In the genomic region with DNA sequence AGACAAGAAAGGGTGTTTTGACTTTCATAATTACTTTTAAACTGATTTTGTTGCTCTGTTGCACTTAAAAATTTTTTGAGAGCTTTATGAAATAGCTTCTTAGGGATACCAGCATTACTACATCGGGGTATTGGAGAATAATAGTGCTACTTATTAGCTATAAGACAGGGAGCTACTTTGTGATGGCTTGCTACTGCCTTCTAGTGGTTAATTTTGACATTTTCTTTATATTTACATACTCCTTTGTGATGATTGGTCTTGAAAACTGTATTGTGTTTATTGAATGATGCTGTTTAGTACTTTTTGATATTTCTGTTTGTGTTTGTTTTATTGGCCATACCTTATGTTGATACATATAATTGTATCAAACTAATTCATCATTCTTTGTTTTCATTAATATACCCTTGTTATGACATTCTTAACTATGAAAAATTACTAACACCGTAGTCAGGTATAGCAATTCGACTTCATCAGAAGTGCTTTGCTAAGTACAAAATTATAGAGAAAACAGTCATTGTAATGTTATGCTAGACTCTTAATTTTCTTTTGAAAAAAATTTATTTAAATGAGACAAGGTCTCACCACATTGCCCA, we compare ENCODE assay signal across 9 cellular contexts.
A peak's percentile ranks its signal among the peaks of the same experiment; 100 is the strongest.
DNase-seq lines count a peak whose midpoint lies in the region; ATAC-seq and TF ChIP-seq lines count a peak whose summit lies in the region.
"Had no signal": no experiment of that assay in that cellular context is flagged by ENCODE, and none has a peak within 500 bp of the region (broad histone marks: within the 10 kb centered on the region; RNA-seq: fewer than 3 reads in every experiment).

No MANE protein-coding gene starts in this region.

- no peak for ATAC-seq in HG02763 (IDR thresholded peaks at IDR 0.05; ENCODE audit: unreplicated experiment)
- ATAC-seq in HG03354 (IDR thresholded peaks at IDR 0.05; ENCODE audit: poor library complexity, severe bottlenecking, unreplicated experiment): no peak

- TF ChIP-seq CTCF in OCI-LY7 (conservative IDR thresholded peaks at IDR 0.05; ENCODE audit: low read length) (peak; percentile 99), dorsolateral prefrontal cortex (IDR thresholded peaks at IDR 0.05 in 54 of 56, conservative IDR thresholded peaks at IDR 0.05 in 2 of 56; ENCODE audit: low read depth in 1 of 56, partially characterized antibody in 56 of 56) (peak; percentile 73 to 95 (median 85))

- CTCF ChIA-PET in OCI-LY7 (lab: Charles Lee; ENCODE audit: unreplicated experiment): interaction anchor here (0.6 to 1.1 kb wide), 3 partner anchors 9 to 143 kb away, joined by 3 to 11 read pairs (median 4); no protein-coding TSS in a partner anchor

- no peak overlapping the region for H3K18ac ChIP-seq in mesenchymal stem cell (ENCODE audit: low read depth in 1 of 2, low read length in 2 of 2)

- DNase-seq in DMS53 (lab: John Stamatoyannopoulos, UW) (peak; percentile 79), KBM-7 (peak; percentile 77), OCI-LY7 (ENCODE audit: low spot score) (peak; percentile 69), dorsolateral prefrontal cortex (no peak), mesenchymal stem cell (peak; percentile 81), MG63 (no peak)

- H4K91ac ChIP-seq in mesenchymal stem cell (ENCODE audit: low read length): no peak overlapping the region

- H3K23ac ChIP-seq in mesenchymal stem cell (ENCODE audit: low read length in 2 of 2): no peak overlapping the region

- no TSS peak for BruUV-seq in OCI-LY7 (replicated peaks; lab: Mats Ljungman, UMichigan)

- no CpG with 5 or more reads among the region's 3 CpGs for WGBS in mesenchymal stem cell

- H2BK15ac ChIP-seq in mesenchymal stem cell (ENCODE audit: low read depth, poor library complexity, severe bottlenecking): no peak overlapping the region

- H3K4me3 ChIP-seq in OCI-LY7 (ENCODE audit: low read depth, low read length, poor library complexity, severe bottlenecking) (no peak overlapping the region), dorsolateral prefrontal cortex (peak overlapping the region in 4 of 59 donors; percentile 4 to 40 (median 27)), mesenchymal stem cell (ENCODE audit: insufficient read depth in 1 of 2, low read depth in 1 of 2, low read length in 2 of 2) (no peak overlapping the region), MG63 (no peak overlapping the region)
- H3K4me3 ChIP-seq: SJSA1 had no signal

- H2AFZ ChIP-seq in OCI-LY7 (ENCODE audit: low read length) (no peak overlapping the region), mesenchymal stem cell (ENCODE audit: low read depth, low read length) (no peak overlapping the region)

- no peaks in the 10 kb centered on the region for H3K9me2 ChIP-seq in OCI-LY7 (ENCODE audit: insufficient read depth, low read length)

- peak overlapping the region; percentile 55 for H3K9ac ChIP-seq in mesenchymal stem cell (ENCODE audit: low read length)

- H3K9me3 ChIP-seq in OCI-LY7 (ENCODE audit: low read length): no peaks in the 10 kb centered on the region
- H3K9me3 ChIP-seq in mesenchymal stem cell (ENCODE audit: control insufficient read depth, low read length): no peaks in the 10 kb centered on the region
- H3K9me3 ChIP-seq in MG63: no peaks in the 10 kb centered on the region
- H3K9me3 ChIP-seq: SJSA1 had no signal

- peaks cover 10% of the 10 kb centered on the region for H4K20me1 ChIP-seq in OCI-LY7 (ENCODE audit: insufficient read depth, low read length)

- H3K27ac ChIP-seq in OCI-LY7 (ENCODE audit: low read depth, low read length, poor library complexity, severe bottlenecking) (no peak overlapping the region), dorsolateral prefrontal cortex (peak overlapping the region in 37 of 59 donors; percentile 5 to 75 (median 48)), mesenchymal stem cell (ENCODE audit: low read length, poor library complexity, severe bottlenecking) (no peak overlapping the region)
- H3K27ac ChIP-seq: SJSA1 had no signal

- H2BK12ac ChIP-seq in mesenchymal stem cell (ENCODE audit: low read length in 2 of 2): no peak overlapping the region

- no peak overlapping the region for H4K8ac ChIP-seq in mesenchymal stem cell (ENCODE audit: low read length)

- H3K4ac ChIP-seq in mesenchymal stem cell (ENCODE audit: low read depth in 1 of 2, low read length in 2 of 2): no peak overlapping the region

- H3K4me1 ChIP-seq in OCI-LY7 (ENCODE audit: insufficient read depth, low read length, poor library complexity, severe bottlenecking) (peaks cover 39% of the 10 kb centered on the region), mesenchymal stem cell (ENCODE audit: control insufficient read depth, insufficient read depth, low read depth, low read length) (peaks cover 3% of the 10 kb centered on the region)

- in situ Hi-C loops in KBM-7 (cut with MboI; ENCODE audit: low pct_unique_long_range_greater_than_20kb, low sequenced_read_pairs): loop anchor here (25.0 kb wide), 1 partner anchor 143 kb away; no protein-coding TSS in a partner anchor

- peaks cover 61% of the 10 kb centered on the region; the same call in 1 of the 2 replicates for H3K79me2 ChIP-seq in OCI-LY7 (ENCODE audit: insufficient read depth, low read depth, low read length)

- H3K36me3 ChIP-seq in OCI-LY7 (ENCODE audit: insufficient read depth, low read length) (peaks cover 33% of the 10 kb centered on the region; the same call in 1 of the 2 replicates), mesenchymal stem cell (ENCODE audit: control insufficient read depth in 1 of 2, insufficient read depth in 2 of 2, low read depth in 1 of 2, low read length in 2 of 2) (peaks cover 0 to 38% of the 10 kb centered on the region in 2 experiments), MG63 (peaks cover 39% of the 10 kb centered on the region)

- intact Hi-C loops in OCI-LY7 (cut with micrococcal nuclease; ENCODE audit: unreplicated experiment): loop anchor here (2.0 kb wide), 2 partner anchors 82 to 142 kb away; no protein-coding TSS in a partner anchor
- intact Hi-C loops in dorsolateral prefrontal cortex (cut with DNase I): loop anchor here (2.0 kb wide), 3 partner anchors 86 to 142 kb away; a partner anchor contains a TSS

- peaks cover 3% of the 10 kb centered on the region for H3K79me1 ChIP-seq in mesenchymal stem cell (replicated peaks; ENCODE audit: low read length, poor library complexity, severe bottlenecking)

- H3K4me2 ChIP-seq in OCI-LY7 (ENCODE audit: low read length): no peak overlapping the region
- H3K4me2 ChIP-seq in mesenchymal stem cell (ENCODE audit: low read length, poor library complexity, severe bottlenecking): no peak overlapping the region

- H3K14ac ChIP-seq in mesenchymal stem cell (ENCODE audit: low read length in 2 of 2): no peak overlapping the region

- POLR2A ChIA-PET in OCI-LY7 (lab: Charles Lee): interaction anchor here (0.6 to 2.1 kb wide), 6 partner anchors 10 to 821 kb away, joined by 3 to 7 read pairs (median 4); no protein-coding TSS in a partner anchor

- H3K27me3 ChIP-seq in dorsolateral prefrontal cortex (no peaks in the 10 kb centered on the region), mesenchymal stem cell (ENCODE audit: control insufficient read depth in 1 of 2, insufficient read depth in 1 of 2, low read length in 2 of 2) (no peaks in the 10 kb centered on the region), MG63 (no peaks in the 10 kb centered on the region)
- H3K27me3 ChIP-seq: SJSA1 had no signal

- no peak overlapping the region for H2BK120ac ChIP-seq in mesenchymal stem cell (ENCODE audit: low read depth, low read length)

- no peak overlapping the region for H2AK5ac ChIP-seq in mesenchymal stem cell (ENCODE audit: low read length, severe bottlenecking)

- H2BK5ac ChIP-seq in mesenchymal stem cell (ENCODE audit: low read depth, low read length, poor library complexity, severe bottlenecking): no peak overlapping the region

Comparison
In these comparisons a context has a peak if more than half of its experiments do, and no peak if none do; other contexts are left out.
1. DNase-seq: peak in DMS53 (single experiment), KBM-7 (single experiment), OCI-LY7 (single experiment) and mesenchymal stem cell (single experiment); none in dorsolateral prefrontal cortex (0 of 10) and MG63 (single experiment).
2. H3K27ac ChIP-seq: peak in dorsolateral prefrontal cortex (37 of 59); none in OCI-LY7 (single experiment) and mesenchymal stem cell (single experiment).